ENCODE assay signal across 13 cellular contexts in genomic region chr2:169091761-169092523, GRCh38. TPM values are rescaled to one million over a fixed set of nuclear protein-coding genes. Genes with fewer than 3 reads are reported as not detected.
A peak's percentile ranks its signal among the peaks of the same experiment; 100 is the strongest.
DNase-seq lines count a peak whose midpoint lies in the region; ATAC-seq and TF ChIP-seq lines count a peak whose summit lies in the region.
"Had no signal": no experiment of that assay in that cellular context is flagged by ENCODE, and none has a peak within 500 bp of the region (broad histone marks: within the 10 kb centered on the region; RNA-seq: fewer than 3 reads in every experiment).

No MANE protein-coding gene starts in this region.

- in situ Hi-C loops in astrocyte of the spinal cord (cut with HindIII; ENCODE audit: low sequenced_read_pairs): no loop called here

- 75 to 76% methylated on average over 8 of the region's 8 CpGs for WGBS in tibial nerve, 2 donors

- DNase-seq in HT-29 (ENCODE audit: low spot score) (peak; percentile 86), astrocyte of the spinal cord (ENCODE audit: low read depth, low spot score) (peak; percentile 68), glomerular visceral epithelial cell (ENCODE audit: extremely low spot score) (peak; percentile 68), tibial nerve (ENCODE audit: low spot score in 2 of 2) (peak; percentile 16 to 33)
- DNase-seq in stimulated activated CD4-positive, alpha-beta T cell treated with anti-CD3 and anti-CD28 coated beads, Interleukin-4, amount 100 ng/mL, for 4 hours: no peak
- DNase-seq: activated CD8-positive, alpha-beta memory T cell treated with anti-CD3 and anti-CD28 coated beads, Interleukin-2, amount 50 U/mL, for 48 hours; anterior cingulate cortex; immature natural killer cell; nephron progenitor cell had no signal

- no peaks in the 10 kb centered on the region for H3K9me3 ChIP-seq in tibial nerve

- no peak overlapping the region for H3K27ac ChIP-seq in tibial nerve
- H3K27ac ChIP-seq: KMS-11 had no signal

- no peaks in the 10 kb centered on the region for H3K27me3 ChIP-seq in tibial nerve

- TF ChIP-seq EP300 in tibial nerve (IDR thresholded peaks at IDR 0.05): no peak

- no peak for TF ChIP-seq POLR2A in tibial nerve (IDR thresholded peaks at IDR 0.05)

- TF ChIP-seq CTCF in astrocyte of the spinal cord (IDR thresholded peaks at IDR 0.05; ENCODE audit: low read depth, low read length): no peak
- TF ChIP-seq CTCF in tibial nerve (IDR thresholded peaks at IDR 0.05): no peak

- H3K4me3 ChIP-seq in astrocyte of the spinal cord (ENCODE audit: low read depth, low read length) (no peak overlapping the region), tibial nerve (no peak overlapping the region)

- H3K4me1 ChIP-seq in tibial nerve: peaks cover 0 to 5% (median 2%) of the 10 kb centered on the region in 4 donors

- ATAC-seq in HG03139 (IDR thresholded peaks at IDR 0.05; ENCODE audit: unreplicated experiment) (no peak), GM18502 (IDR thresholded peaks at IDR 0.05; ENCODE audit: poor library complexity, unreplicated experiment) (no peak)

- H3K36me3 ChIP-seq in tibial nerve: no peaks in the 10 kb centered on the region

RNA-seq across cellular contexts. Expression of gene DHRS9, which starts 22.6 kb away (rescaled TPM):
- total RNA-seq in HT-29 (2014; rRNA removed; shearing (Covaris generic)): 0.33 and 0.57 TPM in 2 replicates
- total RNA-seq in tibial nerve: under 1 TPM in 3 of 4 donors, not detected in 1; 0.21 to 0.59 (median 0.22) TPM
- total RNA-seq: endothelial cell of umbilical vein had no signal

Comparison
In these comparisons a context has a peak if more than half of its experiments do, and no peak if none do; other contexts are left out.
1. DNase-seq: peak in HT-29 (single experiment), astrocyte of the spinal cord (single experiment), glomerular visceral epithelial cell (single experiment) and tibial nerve (2 of 2); none in stimulated activated CD4-positive, alpha-beta T cell treated with anti-CD3 and anti-CD28 coated beads, Interleukin-4, amount 100 ng/mL, for 4 hours (0 of 2).